Comparison of ENCODE assay signal across 1 cellular context in the genomic region with DNA sequence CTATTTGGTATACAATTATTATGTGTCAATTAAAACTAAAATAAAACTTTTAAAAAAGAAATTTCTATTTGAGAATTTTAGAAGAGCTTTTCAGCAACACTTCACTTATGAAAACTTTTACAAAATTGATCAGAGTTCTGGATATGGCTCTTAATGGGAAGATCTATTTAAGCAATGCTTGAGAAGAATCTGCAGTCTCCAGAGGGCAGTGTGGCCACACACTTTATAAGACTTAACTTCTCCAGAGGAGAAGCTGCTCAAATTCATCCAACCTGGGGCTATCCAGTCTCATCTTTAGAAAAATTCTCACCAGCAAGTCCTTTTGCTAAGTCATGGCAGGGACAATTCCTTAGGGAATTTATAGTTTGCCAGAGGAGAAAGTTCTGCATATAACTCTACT.
TF ChIP-seq lines count a peak whose summit lies in the region.

No MANE protein-coding gene starts in this region.

TF ChIP-seq in WTC11, 78 proteins besides CTCF, POLR2A, EP300 and RAD21 (continued from another document):
- TF ChIP-seq NR2C2 (CRISPR knock-in tag; IDR thresholded peaks at IDR 0.05) (no peak), SP1 (CRISPR knock-in tag; conservative IDR thresholded peaks at IDR 0.05) (no peak)
